ENCODE assay signal across 38 cellular contexts in the genomic region with DNA sequence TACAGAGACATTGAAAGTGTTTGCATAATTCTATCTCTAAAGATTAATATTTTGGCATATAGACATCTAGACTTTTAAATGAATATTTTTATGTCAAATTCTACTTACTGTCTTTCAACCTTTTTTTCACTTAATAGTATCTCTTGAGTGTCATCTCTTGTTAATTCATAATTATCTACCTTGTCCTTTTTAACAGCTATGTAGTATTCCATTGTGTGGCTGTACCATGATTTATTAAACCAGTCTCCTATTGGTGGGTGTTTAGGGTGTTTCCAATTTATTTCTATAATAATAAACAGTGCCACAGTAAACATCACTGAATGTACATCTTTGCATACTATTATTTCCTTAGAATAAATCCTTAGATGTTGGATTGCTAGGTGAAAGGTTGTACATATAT. TPM values are rescaled to one million over a fixed set of nuclear protein-coding genes. Genes with fewer than 3 reads are reported as not detected.
"Had no signal": no experiment of that assay in that cellular context is flagged by ENCODE, and none has a peak within 500 bp of the region (broad histone marks: within the 10 kb centered on the region; RNA-seq: fewer than 3 reads in every experiment).

No MANE protein-coding gene starts in this region.

- H3K27ac ChIP-seq: ascending aorta, cardiac muscle cell, VCaP had no signal

- H3K9me3 ChIP-seq: ascending aorta had no signal

- H3K4me1 ChIP-seq: ascending aorta had no signal

- H3K36me3 Mint-ChIP-seq: activated CD4-positive, alpha-beta memory T cell treated with anti-CD3 and anti-CD28 coated beads for 36 hours; activated naive CD4-positive, alpha-beta T cell treated with anti-CD3 and anti-CD28 coated beads, Interleukin-2, amount 10 ng/mL, durations not matched to agents 7 days and 5 days; activated naive CD4-positive, alpha-beta T cell treated with anti-CD3 and anti-CD28 coated beads, Interleukin-2, amount 50 U/mL, for 24 hours; activated naive CD8-positive, alpha-beta T cell treated with anti-CD3 and anti-CD28 coated beads, Interleukin-2, amount 10 ng/mL, durations not matched to agents 7 days and 5 days; brain had no signal

- H3K9me3 Mint-ChIP-seq: activated B cell treated with CpG ODN at 0.5 μM for 24 hours; activated CD4-positive, alpha-beta memory T cell treated with anti-CD3 and anti-CD28 coated beads for 36 hours; activated CD4-positive, alpha-beta T cell treated with anti-CD3 and anti-CD28 coated beads, Interleukin-2, amount 10 ng/mL, durations not matched to agents 24 days and 14 days; activated CD8-positive, alpha-beta T cell treated with anti-CD3 and anti-CD28 coated beads for 36 hours; activated naive CD4-positive, alpha-beta T cell treated with anti-CD3 and anti-CD28 coated beads, Interleukin-2, amount 10 ng/mL, durations not matched to agents 7 days and 5 days; activated naive CD4-positive, alpha-beta T cell treated with anti-CD3 and anti-CD28 coated beads, Interleukin-2, amount 50 U/mL, for 24 hours; activated naive CD8-positive, alpha-beta T cell treated with anti-CD3 and anti-CD28 coated beads, Interleukin-2, amount 10 ng/mL, durations not matched to agents 7 days and 5 days; activated naive CD8-positive, alpha-beta T cell treated with anti-CD3 and anti-CD28 coated beads, Interleukin-2, amount 50 U/mL, for 24 hours; activated T-cell treated with anti-CD3 and anti-CD28 coated beads, Interleukin-2, amount 50 U/mL, for 4 hours; activated T-helper 2 cell treated with anti-CD3 and anti-CD28 coated beads, Interferon-gamma antibody, Interleukin-2, Interleukin-4, amounts not matched to agents 10 μg/mL and 5 μg/mL and 100 μg/mL, durations not matched to agents 14 hours and 24 hours and 36 hours; central memory CD8-positive, alpha-beta T cell; T-helper 1 cell treated with Interleukin-12 subunit alpha and Interleukin-12 subunit beta and Interleukin-4 antibody, amounts not matched to agents 30 μg/mL and 1 μg/mL, for 36 hours; T-helper 2 cell treated with Interferon-gamma antibody and Interleukin-4, amounts not matched to agents 5 μg/mL and 100 μg/mL, for 36 hours had no signal

- ATAC-seq: activated CD8-positive, alpha-beta T cell treated with anti-CD3 and anti-CD28 coated beads for 36 hours; activated naive CD8-positive, alpha-beta T cell treated with anti-CD3 and anti-CD28 coated beads, Interleukin-2, amount 50 U/mL, for 24 hours; activated T-cell treated with anti-CD3 and anti-CD28 coated beads, Interleukin-2, amount 50 U/mL, for 4 hours had no signal

- H3K36me3 ChIP-seq: ascending aorta, cardiac muscle cell had no signal

- H3K4me3 Mint-ChIP-seq: activated B cell treated with CpG ODN at 0.5 μM for 24 hours; activated CD4-positive, alpha-beta memory T cell treated with anti-CD3 and anti-CD28 coated beads for 36 hours; activated CD4-positive, alpha-beta T cell treated with anti-CD3 and anti-CD28 coated beads, Interleukin-2, amount 10 ng/mL, durations not matched to agents 24 days and 14 days; activated CD8-positive, alpha-beta T cell treated with anti-CD3 and anti-CD28 coated beads for 36 hours; activated naive CD4-positive, alpha-beta T cell treated with anti-CD3 and anti-CD28 coated beads, Interleukin-2, amount 10 ng/mL, durations not matched to agents 7 days and 5 days; activated naive CD4-positive, alpha-beta T cell treated with anti-CD3 and anti-CD28 coated beads, Interleukin-2, amount 50 U/mL, for 24 hours; activated naive CD8-positive, alpha-beta T cell; activated naive CD8-positive, alpha-beta T cell treated with anti-CD3 and anti-CD28 coated beads, Interleukin-2, amount 10 ng/mL, durations not matched to agents 7 days and 5 days; activated naive CD8-positive, alpha-beta T cell treated with anti-CD3 and anti-CD28 coated beads, Interleukin-2, amount 50 U/mL, for 24 hours; activated T-cell treated with anti-CD3 and anti-CD28 coated beads, Interleukin-2, amount 50 U/mL, for 4 hours; brain; central memory CD8-positive, alpha-beta T cell; T-helper 1 cell treated with Interleukin-12 subunit alpha and Interleukin-12 subunit beta and Interleukin-4 antibody, amounts not matched to agents 30 μg/mL and 1 μg/mL, for 36 hours; T-helper 2 cell treated with Interferon-gamma antibody and Interleukin-4, amounts not matched to agents 5 μg/mL and 100 μg/mL, for 36 hours had no signal

- H3K4me3 ChIP-seq: ascending aorta, cardiac muscle cell had no signal

- DNase-seq: activated B cell treated with CpG ODN at 0.5 μM for 24 hours; activated CD4-positive, alpha-beta memory T cell treated with anti-CD3 and anti-CD28 coated beads for 36 hours; activated CD4-positive, alpha-beta T cell treated with anti-CD3 and anti-CD28 coated beads for 4 hours; activated CD4-positive, alpha-beta T cell treated with anti-CD3 and anti-CD28 coated beads, Interleukin-2, amount 10 ng/mL, durations not matched to agents 24 days and 14 days; activated CD4-positive, alpha-beta T cell treated with anti-CD3 and anti-CD28 coated beads, Interleukin-2, amount 50 U/mL, for 1 hour; activated CD4-positive, alpha-beta T cell treated with anti-CD3 and anti-CD28 coated beads, Interleukin-2, amount 50 U/mL, for 4 hours; activated CD4-positive, CD25-positive, alpha-beta regulatory T cell treated with anti-CD3 and anti-CD28 coated beads, Interleukin-2, amount 50 U/mL, for 72 hours; activated CD8-positive, alpha-beta memory T cell treated with anti-CD3 and anti-CD28 coated beads, Interleukin-2, amount 50 U/mL, for 4 hours; activated CD8-positive, alpha-beta T cell treated with anti-CD3 and anti-CD28 coated beads for 36 hours; activated effector memory CD4-positive, alpha-beta T cell treated with Interleukin-2 at 50 U/mL for 16 hours; activated gamma-delta T cell; activated naive CD4-positive, alpha-beta T cell treated with anti-CD3 and anti-CD28 coated beads, Interleukin-2, amount 10 ng/mL, durations not matched to agents 7 days and 5 days; activated naive CD4-positive, alpha-beta T cell treated with Interleukin-2 at 50 U/mL for 16 hours; activated naive CD8-positive, alpha-beta T cell treated with anti-CD3 and anti-CD28 coated beads, Interleukin-2, amount 10 ng/mL, durations not matched to agents 7 days and 5 days; activated naive CD8-positive, alpha-beta T cell treated with anti-CD3 and anti-CD28 coated beads, Interleukin-2, amount 50 U/mL, for 24 hours; activated T-cell treated with anti-CD3 and anti-CD28 coated beads for 4 hours; activated T-cell treated with anti-CD3 and anti-CD28 coated beads, Interleukin-2, amount 50 U/mL, for 1 hour; activated T-cell treated with anti-CD3 and anti-CD28 coated beads, Interleukin-2, amount 50 U/mL, for 4 hours; amygdala; anterior cingulate cortex; caudate nucleus; cerebellar nuclear complex; T-helper 1 cell; T-helper 9 cell had no signal

- H3K27me3 ChIP-seq: ascending aorta, cardiac muscle cell had no signal

- FAIRE-seq: bronchial epithelial cell, TTC549 had no signal

- H3K27ac Mint-ChIP-seq: activated B cell treated with CpG ODN at 0.5 μM for 24 hours; activated CD4-positive, alpha-beta memory T cell treated with anti-CD3 and anti-CD28 coated beads for 36 hours; activated CD4-positive, alpha-beta T cell treated with anti-CD3 and anti-CD28 coated beads, Interleukin-2, amount 10 ng/mL, durations not matched to agents 24 days and 14 days; activated CD8-positive, alpha-beta T cell treated with anti-CD3 and anti-CD28 coated beads for 36 hours; activated naive CD4-positive, alpha-beta T cell treated with anti-CD3 and anti-CD28 coated beads, Interleukin-2, amount 10 ng/mL, durations not matched to agents 7 days and 5 days; activated naive CD4-positive, alpha-beta T cell treated with anti-CD3 and anti-CD28 coated beads, Interleukin-2, amount 50 U/mL, for 24 hours; activated naive CD8-positive, alpha-beta T cell; activated naive CD8-positive, alpha-beta T cell treated with anti-CD3 and anti-CD28 coated beads, Interleukin-2, amount 10 ng/mL, durations not matched to agents 7 days and 5 days; activated naive CD8-positive, alpha-beta T cell treated with anti-CD3 and anti-CD28 coated beads, Interleukin-2, amount 50 U/mL, for 24 hours; activated T-helper 2 cell treated with anti-CD3 and anti-CD28 coated beads, Interferon-gamma antibody, Interleukin-2, Interleukin-4, amounts not matched to agents 10 μg/mL and 5 μg/mL and 100 μg/mL, durations not matched to agents 14 hours and 24 hours and 36 hours; brain; T-helper 1 cell treated with Interleukin-12 subunit alpha and Interleukin-12 subunit beta and Interleukin-4 antibody, amounts not matched to agents 30 μg/mL and 1 μg/mL, for 36 hours; T-helper 2 cell treated with Interferon-gamma antibody and Interleukin-4, amounts not matched to agents 5 μg/mL and 100 μg/mL, for 36 hours had no signal

RNA-seq across cellular contexts. Expression of gene RNF222, which starts 16.3 kb away (rescaled TPM):
- total RNA-seq: activated B cell treated with CpG ODN at 0.5 μM for 24 hours; activated CD4-positive, alpha-beta memory T cell treated with anti-CD3 and anti-CD28 coated beads for 36 hours; activated CD4-positive, alpha-beta T cell treated with anti-CD3 and anti-CD28 coated beads, Interleukin-2, amount 10 ng/mL, durations not matched to agents 24 days and 14 days; activated CD8-positive, alpha-beta memory T cell treated with anti-CD3 and anti-CD28 coated beads for 36 hours; activated T-helper 2 cell treated with anti-CD3 and anti-CD28 coated beads, Interferon-gamma antibody, Interleukin-2, Interleukin-4, amounts not matched to agents 10 μg/mL and 5 μg/mL and 100 μg/mL, durations not matched to agents 14 hours and 24 hours and 36 hours; ascending aorta; cardiac muscle cell; chondrocyte had no signal
